Comparison of ENCODE assay signal across 8 cellular contexts in genomic region chr14:56119221-56119967, GRCh38. TPM values are rescaled to one million over a fixed set of nuclear protein-coding genes. Genes with fewer than 3 reads are reported as not detected.
DNase-seq lines count a peak whose midpoint lies in the region; ATAC-seq and TF ChIP-seq lines count a peak whose summit lies in the region.

No MANE protein-coding gene starts in this region.

- peak overlapping the region; percentile 73 to 91 for H3K27ac ChIP-seq in lung (ENCODE audit: low read depth in 1 of 2, low read length in 1 of 2)

- H3K36me3 ChIP-seq in lung (ENCODE audit: control insufficient read depth in 2 of 2, insufficient read depth in 2 of 2, low read length in 2 of 2), result no peaks in the 10 kb centered on the region

- peaks cover 14 to 23% of the 10 kb centered on the region in 2 donors for H3K27me3 Mint-ChIP-seq in effector memory CD8-positive, alpha-beta T cell
- peaks cover 14% of the 10 kb centered on the region for H3K27me3 Mint-ChIP-seq in stimulated activated naive CD8-positive, alpha-beta T cell treated with anti-CD3 and anti-CD28 coated beads, Interleukin-15, Interleukin-2, amounts not matched to agents 100 ng/mL and 50 ng/mL, for 24 hours

- 1% methylated on average over 48 to 49 of the region's 49 CpGs for WGBS in lung, 2 donors

- TF ChIP-seq CTCF in lung (IDR thresholded peaks at IDR 0.05; ENCODE audit: control extremely low read depth, extremely low read depth), result no peak

- ATAC-seq in effector memory CD8-positive, alpha-beta T cell (replicated peaks), result peak; percentile 2
- ATAC-seq in lung (ENCODE audit: insufficient read depth, low FRiP score) (peak; percentile 31), HG02870 (IDR thresholded peaks at IDR 0.05; ENCODE audit: unreplicated experiment) (no peak)

- no peaks in the 10 kb centered on the region for H3K9me3 ChIP-seq in lung (ENCODE audit: control insufficient read depth in 2 of 2, insufficient read depth in 1 of 2, low read length in 1 of 2)

- peaks cover 19 to 27% of the 10 kb centered on the region in 2 donors for H3K4me1 Mint-ChIP-seq in effector memory CD8-positive, alpha-beta T cell (ENCODE audit: low read depth in 2 of 2)
- H3K4me1 Mint-ChIP-seq in stimulated activated naive CD8-positive, alpha-beta T cell treated with anti-CD3 and anti-CD28 coated beads, Interleukin-15, Interleukin-2, amounts not matched to agents 100 ng/mL and 50 ng/mL, for 24 hours (ENCODE audit: low read depth), result peaks cover 51% of the 10 kb centered on the region

- no peaks in the 10 kb centered on the region for H3K4me1 ChIP-seq in lung (ENCODE audit: control insufficient read depth in 2 of 2, insufficient read depth in 2 of 2, low read length in 2 of 2)

- DNase-seq in AG08396 (ENCODE audit: low spot score) (peak; percentile 48), GM19238 (ENCODE audit: insufficient read length, low spot score) (peak; percentile 3), NAMALWA (ENCODE audit: low spot score) (peak; percentile 22), lung (ENCODE audit: low spot score) (peak; percentile 56)
- peak; percentile 42 for DNase-seq in activated CD4-positive, alpha-beta T cell treated with anti-CD3 and anti-CD28 coated beads for 48 hours
- DNase-seq in effector memory CD8-positive, alpha-beta T cell, result peak; percentile 13 to 19 (median 14)

- no peaks in the 10 kb centered on the region for H3K9me3 Mint-ChIP-seq in effector memory CD8-positive, alpha-beta T cell
- H3K9me3 Mint-ChIP-seq in stimulated activated naive CD8-positive, alpha-beta T cell treated with anti-CD3 and anti-CD28 coated beads, Interleukin-15, Interleukin-2, amounts not matched to agents 100 ng/mL and 50 ng/mL, for 24 hours, result no peaks in the 10 kb centered on the region

- peak overlapping the region; percentile 70 to 79 for H3K4me3 Mint-ChIP-seq in effector memory CD8-positive, alpha-beta T cell
- H3K4me3 Mint-ChIP-seq in stimulated activated naive CD8-positive, alpha-beta T cell treated with anti-CD3 and anti-CD28 coated beads, Interleukin-15, Interleukin-2, amounts not matched to agents 100 ng/mL and 50 ng/mL, for 24 hours, result peak overlapping the region; percentile 82

- peaks cover 17% of the 10 kb centered on the region for H3K36me3 Mint-ChIP-seq in effector memory CD8-positive, alpha-beta T cell (ENCODE audit: insufficient read depth)
- no peaks in the 10 kb centered on the region for H3K36me3 Mint-ChIP-seq in stimulated activated naive CD8-positive, alpha-beta T cell treated with anti-CD3 and anti-CD28 coated beads, Interleukin-15, Interleukin-2, amounts not matched to agents 100 ng/mL and 50 ng/mL, for 24 hours (ENCODE audit: low read depth)

- H3K4me3 ChIP-seq in lung, result peak overlapping the region; percentile 95

- no peaks in the 10 kb centered on the region for H3K27me3 ChIP-seq in lung (ENCODE audit: control insufficient read depth, insufficient read depth)

- H3K27ac Mint-ChIP-seq in effector memory CD8-positive, alpha-beta T cell, result no peak overlapping the region
- H3K27ac Mint-ChIP-seq in stimulated activated naive CD8-positive, alpha-beta T cell treated with anti-CD3 and anti-CD28 coated beads, Interleukin-15, Interleukin-2, amounts not matched to agents 100 ng/mL and 50 ng/mL, for 24 hours, result no peak overlapping the region

RNA-seq across cellular contexts. Expression of gene PELI2, which starts 1.2 kb away (rescaled TPM):
- total RNA-seq in lung, result 10 to 100 TPM; 12.5 to 21.1 TPM
- 1 to 10 TPM; 3.8 to 4.5 TPM for polyA plus RNA-seq in lung

Comparison
In these comparisons a context has a peak if more than half of its experiments do, and no peak if none do; other contexts are left out.
1. DNase-seq: peak in every context shown above with its lines; median percentile 56 in lung; 48 in AG08396; 42 in activated CD4-positive, alpha-beta T cell treated with anti-CD3 and anti-CD28 coated beads for 48 hours; 22 in NAMALWA; 14 in effector memory CD8-positive, alpha-beta T cell; 3 in GM19238.